In genomic region chr1:227416156-227416865, GRCh38 we compare ENCODE assay signal across 29 cellular contexts.
DNase-seq lines count a peak whose midpoint lies in the region; ATAC-seq and TF ChIP-seq lines count a peak whose summit lies in the region.
"Had no signal": no experiment of that assay in that cellular context is flagged by ENCODE, and none has a peak within 500 bp of the region (broad histone marks: within the 10 kb centered on the region; RNA-seq: fewer than 3 reads in every experiment).

No MANE protein-coding gene starts in this region.

- H3K27ac ChIP-seq in brain microvascular endothelial cell (peak overlapping the region; percentile 35), mesendoderm (ENCODE audit: low read depth, low read length) (no peak overlapping the region)
- H3K27ac ChIP-seq: BLaER1 treated with 17β-estradiol and CSF1 and Interleukin-3, amounts not matched to agents 10 nM and 100 nM; colonic mucosa; esophagus muscularis mucosa; right lobe of liver; stomach had no signal

- no CpG with 5 or more reads among the region's 6 CpGs for WGBS in mesendoderm (ENCODE audit: extremely low coverage, insufficient coverage, low lambda C conversion rate)

- H2BK120ac ChIP-seq in mesendoderm (ENCODE audit: low read depth, low read length): no peak overlapping the region

- ATAC-seq in HG02981 (IDR thresholded peaks at IDR 0.05; ENCODE audit: unreplicated experiment) (no peak), HG03139 (IDR thresholded peaks at IDR 0.05; ENCODE audit: unreplicated experiment) (no peak)
- ATAC-seq: HepG2, right lobe of liver, Right ventricle myocardium inferior had no signal

- H3K36me3 ChIP-seq in brain microvascular endothelial cell (replicated peaks) (no peaks in the 10 kb centered on the region), mesendoderm (ENCODE audit: control insufficient read depth, insufficient read depth, low read length) (no peaks in the 10 kb centered on the region)
- H3K36me3 ChIP-seq: BLaER1 treated with 17β-estradiol and CSF1 and Interleukin-3, amounts not matched to agents 10 nM and 100 nM; colonic mucosa; esophagus muscularis mucosa; HAP-1; right lobe of liver; stomach had no signal

- H3K4me2 ChIP-seq in mesendoderm (ENCODE audit: low read length): no peak overlapping the region
- H3K4me2 ChIP-seq: BLaER1 treated with 17β-estradiol and CSF1 and Interleukin-3, amounts not matched to agents 10 nM and 100 nM had no signal

- H3K79me1 ChIP-seq in mesendoderm (ENCODE audit: low read length): no peaks in the 10 kb centered on the region

- no peak overlapping the region for H4K8ac ChIP-seq in mesendoderm (ENCODE audit: low read depth, low read length)

- H2BK15ac ChIP-seq in mesendoderm (replicated peaks; ENCODE audit: low read depth): no peak overlapping the region

- H2BK5ac ChIP-seq in mesendoderm (ENCODE audit: low read length): no peak overlapping the region

- no peaks in the 10 kb centered on the region for H3K79me2 ChIP-seq in mesendoderm (ENCODE audit: control insufficient read depth, insufficient read depth, low read length)

- no peaks in the 10 kb centered on the region for H3K27me3 ChIP-seq in brain microvascular endothelial cell (replicated peaks)
- no peaks in the 10 kb centered on the region for H3K27me3 ChIP-seq in mesendoderm (ENCODE audit: insufficient read depth, low read length, poor library complexity)
- H3K27me3 ChIP-seq: BLaER1 treated with 17β-estradiol and CSF1 and Interleukin-3, amounts not matched to agents 10 nM and 100 nM; colonic mucosa; esophagus muscularis mucosa; right lobe of liver; stomach had no signal

- TF ChIP-seq CTCF in AG09309 (IDR thresholded peaks at IDR 0.05; ENCODE audit: control insufficient read depth, insufficient read depth, low read depth, low read length, missing control alignments) (no peak), brain microvascular endothelial cell (IDR thresholded peaks at IDR 0.05; ENCODE audit: low read depth, low read length, missing control alignments) (no peak)

- no peaks in the 10 kb centered on the region for H3K4me1 ChIP-seq in mesendoderm (ENCODE audit: control insufficient read depth, low read depth, low read length)
- H3K4me1 ChIP-seq: BLaER1 treated with 17β-estradiol and CSF1 and Interleukin-3, amounts not matched to agents 10 nM and 100 nM; Caco-2; colonic mucosa; esophagus muscularis mucosa; HAP-1; right lobe of liver; stomach had no signal

- no peak overlapping the region for H3K56ac ChIP-seq in mesendoderm (ENCODE audit: low read length)

- no peak overlapping the region for H3K4ac ChIP-seq in mesendoderm (ENCODE audit: low read depth, low read length)

- DNase-seq in AG09309 (ENCODE audit: low read depth) (peak; percentile 68), LHCN-M2 (ENCODE audit: low read depth) (peak; percentile 14), brain microvascular endothelial cell (peak; percentile 47), mesendoderm (no peak), NCI-H748 (lab: John Stamatoyannopoulos, UW; ENCODE audit: unreplicated experiment) (no peak), GF-D8 (lab: John Stamatoyannopoulos, UW) (no peak)
- DNase-seq: activated B cell treated with CpG ODN at 0.5 μM for 24 hours; activated CD4-positive, alpha-beta memory T cell treated with anti-CD3 and anti-CD28 coated beads, Interleukin-2, amount 10 ng/mL, durations not matched to agents 7 days and 5 days; activated effector memory CD4-positive, alpha-beta T cell treated with Interleukin-2 at 50 U/mL for 16 hours; activated naive CD8-positive, alpha-beta T cell treated with anti-CD3 and anti-CD28 coated beads for 36 hours; Caco-2; colonic mucosa; DMS79 treated with DMSO at 0.1 percent for 48 hours; endodermal cell; islet precursor cell; NCI-H1105 treated with DMSO at 0.1 percent for 48 hours; NCI-H2029 treated with DMSO at 0.1 percent for 48 hours; NCI-H345; NCI-H82; right lobe of liver; stimulated activated CD4-positive, alpha-beta T cell treated with anti-CD3 and anti-CD28 coated beads, Interleukin-15, amount 100 ng/mL, for 24 hours; stomach had no signal

- H3K9ac ChIP-seq in mesendoderm (ENCODE audit: low read length): no peak overlapping the region
- H3K9ac ChIP-seq: BLaER1 treated with 17β-estradiol and CSF1 and Interleukin-3, amounts not matched to agents 10 nM and 100 nM had no signal

- no peak overlapping the region for H2AK5ac ChIP-seq in mesendoderm (ENCODE audit: low read length)

- in situ Hi-C loops in brain microvascular endothelial cell (cut with HindIII; ENCODE audit: low pct_ligation_motif_present, low sequenced_read_pairs): no loop called here

- peak overlapping the region; percentile 39 for H3K18ac ChIP-seq in mesendoderm (ENCODE audit: low read length)

- no peak overlapping the region for H3K4me3 ChIP-seq in AG09309 (ENCODE audit: control insufficient read depth, low read depth, low read length)
- no peak overlapping the region for H3K4me3 ChIP-seq in brain microvascular endothelial cell (ENCODE audit: low read depth, low read length)
- H3K4me3 ChIP-seq in mesendoderm (ENCODE audit: low read length): no peak overlapping the region
- H3K4me3 ChIP-seq: BLaER1 treated with 17β-estradiol and CSF1 and Interleukin-3, amounts not matched to agents 10 nM and 100 nM; colonic mucosa; esophagus muscularis mucosa; HAP-1; right lobe of liver; stomach had no signal

- no peak overlapping the region for H4K5ac ChIP-seq in mesendoderm (ENCODE audit: low read length)

- H3K23ac ChIP-seq in mesendoderm (ENCODE audit: low read length): no peak overlapping the region

Comparison
In these comparisons a context has a peak if more than half of its experiments do, and no peak if none do; other contexts are left out.
1. DNase-seq: peak in AG09309 (single experiment), LHCN-M2 (single experiment) and brain microvascular endothelial cell (single experiment); none in mesendoderm (single experiment), NCI-H748 (single experiment) and GF-D8 (single experiment).